8 cellular contexts compared by ENCODE assay signal in genomic region chr12:55642275-55643068, GRCh38. TPM values are rescaled to one million over a fixed set of nuclear protein-coding genes. Genes with fewer than 3 reads are reported as not detected.
DNase-seq lines count a peak whose midpoint lies in the region; ATAC-seq and TF ChIP-seq lines count a peak whose summit lies in the region.
"Had no signal": no experiment of that assay in that cellular context is flagged by ENCODE, and none has a peak within 500 bp of the region (broad histone marks: within the 10 kb centered on the region; RNA-seq: fewer than 3 reads in every experiment).

No MANE protein-coding gene starts in this region.

- H4K20me1 ChIP-seq in OCI-LY3 (ENCODE audit: insufficient read depth, low read length), result no peaks in the 10 kb centered on the region

- peaks cover 29% of the 10 kb centered on the region for H3K4me1 Mint-ChIP-seq in memory B cell

- H3K27ac Mint-ChIP-seq in memory B cell, result peak overlapping the region; percentile 88

- peak in 1 of 2 donors; percentile 27 for DNase-seq in memory B cell (ENCODE audit: low spot score in 2 of 2)
- DNase-seq in BE2C, result no peak
- no peak for DNase-seq in GOT3 (lab: John Stamatoyannopoulos, UW)
- DNase-seq in NCI-H2029 (lab: John Stamatoyannopoulos, UW), result no peak
- DNase-seq: effector memory CD8-positive, alpha-beta T cell had no signal

- H3K27ac ChIP-seq in OCI-LY3 (ENCODE audit: low read length), result peak overlapping the region; percentile 54

- peak; percentile 32 for ATAC-seq in GM18505 (IDR thresholded peaks at IDR 0.05; ENCODE audit: unreplicated experiment)
- ATAC-seq in HG02623 (IDR thresholded peaks at IDR 0.05; ENCODE audit: unreplicated experiment), result peak; percentile 31
- peak; percentile 53 for ATAC-seq in memory B cell (ENCODE audit: low read depth)
- ATAC-seq: effector memory CD8-positive, alpha-beta T cell had no signal

- H3K9me3 ChIP-seq in OCI-LY3 (ENCODE audit: insufficient read depth, low read length) (no peaks in the 10 kb centered on the region), BE2C (no peaks in the 10 kb centered on the region)

- H3K27me3 ChIP-seq in OCI-LY3 (ENCODE audit: low read depth, low read length), result peaks cover 8% of the 10 kb centered on the region; the same call in 1 of the 2 replicates
- peaks cover 10% of the 10 kb centered on the region; the same call in 1 of the 2 replicates for H3K27me3 ChIP-seq in BE2C

- peaks cover 1% of the 10 kb centered on the region for H3K9me3 Mint-ChIP-seq in memory B cell
- H3K9me3 Mint-ChIP-seq: effector memory CD8-positive, alpha-beta T cell had no signal

- peaks cover 29% of the 10 kb centered on the region for H3K4me1 ChIP-seq in OCI-LY3 (ENCODE audit: low read length)
- H3K4me1 ChIP-seq in BE2C, result no peaks in the 10 kb centered on the region

- H3K4me3 ChIP-seq in OCI-LY3 (ENCODE audit: low read length), result peak overlapping the region; percentile 43; the same call in 1 of the 2 replicates
- no peak overlapping the region for H3K4me3 ChIP-seq in BE2C (ENCODE audit: low read depth, low read length)

- H3K4me3 Mint-ChIP-seq in memory B cell, result peak overlapping the region; percentile 39
- H3K4me3 Mint-ChIP-seq: effector memory CD8-positive, alpha-beta T cell had no signal

- peak overlapping the region; percentile 74 for H3K4me2 ChIP-seq in OCI-LY3 (ENCODE audit: low read length)

- no peaks in the 10 kb centered on the region for H3K36me3 ChIP-seq in OCI-LY3 (replicated peaks; ENCODE audit: low read depth, low read length)
- H3K36me3 ChIP-seq in BE2C, result no peaks in the 10 kb centered on the region

- H2AFZ ChIP-seq in OCI-LY3 (ENCODE audit: low read depth, low read length), result no peak overlapping the region

- no peaks in the 10 kb centered on the region for H3K79me2 ChIP-seq in OCI-LY3 (ENCODE audit: low read length)

- H3K9ac ChIP-seq in OCI-LY3 (ENCODE audit: low read length), result no peak overlapping the region

- peaks cover under 1% of the 10 kb centered on the region for H3K27me3 Mint-ChIP-seq in memory B cell

- no peak for TF ChIP-seq CTCF in OCI-LY3 (IDR thresholded peaks at IDR 0.05; ENCODE audit: low read depth, low read length)
- TF ChIP-seq CTCF in BE2C (IDR thresholded peaks at IDR 0.05; ENCODE audit: low read depth, low read length), result no peak

- no peaks in the 10 kb centered on the region for H3K36me3 Mint-ChIP-seq in memory B cell

- TF ChIP-seq POLR2A in GM18505 (IDR thresholded peaks at IDR 0.05; ENCODE audit: borderline replicate concordance, extremely low read depth, insufficient read depth, insufficient read length), result no peak

RNA-seq across cellular contexts. Expression of gene OR10P1, which starts 5.8 kb away (rescaled TPM):
- not detected for polyA plus RNA-seq in BE2C (2012; ENCODE audit: insufficient read depth, insufficient read length, low read depth)
